8 cellular contexts compared by ENCODE assay signal in the genomic region with DNA sequence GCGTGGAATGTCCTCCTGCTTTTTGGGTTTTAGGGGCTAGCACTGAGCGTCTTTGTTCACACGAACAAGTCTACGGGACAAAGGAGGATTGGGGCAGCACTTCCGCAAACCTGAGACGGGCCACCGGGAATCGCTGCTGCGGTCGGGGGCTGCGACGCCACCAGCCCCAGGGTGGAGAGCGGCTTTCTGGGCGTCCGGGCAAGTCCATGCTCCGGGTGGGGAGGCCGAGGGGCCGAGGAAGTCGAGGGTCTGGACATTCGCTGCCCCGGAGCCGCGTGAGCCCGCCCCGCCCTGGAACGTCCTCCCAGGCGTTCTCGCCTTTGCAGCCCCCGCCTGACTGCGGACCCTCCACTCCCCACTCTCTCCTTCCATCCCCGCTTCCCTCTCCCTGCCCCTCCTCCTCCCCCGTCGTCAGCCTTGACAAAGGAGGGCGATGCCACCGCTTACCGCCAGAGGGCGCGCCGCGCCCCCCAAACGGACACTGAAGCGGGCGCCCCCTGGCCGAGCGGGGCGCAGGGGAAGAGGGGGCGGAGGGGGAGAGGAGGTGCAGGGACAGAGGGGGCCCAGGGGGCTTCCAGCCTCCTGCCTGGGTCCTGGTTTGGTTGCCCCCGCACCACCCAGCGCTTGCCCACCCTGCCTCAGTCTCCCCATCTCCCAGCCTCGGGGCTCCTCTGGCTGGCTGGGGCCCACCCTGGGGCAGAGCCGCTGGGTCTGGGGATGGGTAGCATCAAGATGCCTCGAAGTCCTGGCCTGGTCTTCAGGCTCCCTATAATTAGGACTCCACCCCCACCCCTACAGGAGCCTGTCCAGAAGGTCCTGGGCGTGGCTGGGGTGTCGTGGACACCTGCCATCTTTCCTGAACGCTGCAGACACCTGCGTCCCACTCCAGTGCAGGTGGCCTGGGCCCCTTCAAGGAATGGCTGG. TPM values are rescaled to one million over a fixed set of nuclear protein-coding genes. Genes with fewer than 3 reads are reported as not detected.
DNase-seq lines count a peak whose midpoint lies in the region; ATAC-seq and TF ChIP-seq lines count a peak whose summit lies in the region.

No MANE protein-coding gene starts in this region.

- H3K27ac ChIP-seq in hepatocyte (no peak overlapping the region), rectal smooth muscle tissue (ENCODE audit: low read depth, low read length) (no peak overlapping the region), aorta (ENCODE audit: low read depth in 1 of 2, low read length in 2 of 2) (no peak overlapping the region)

- 14% methylated on average over 29 of the region's 56 CpGs for WGBS in hepatocyte (ENCODE audit: low lambda C conversion rate, missing lambda C conversion rate)
- WGBS in aorta, 2 donors, result 8 to 14% methylated on average over 28 to 56 of the region's 56 CpGs

- no peaks in the 10 kb centered on the region for H3K27me3 ChIP-seq in hepatocyte
- H3K27me3 ChIP-seq in rectal smooth muscle tissue (ENCODE audit: control insufficient read depth, insufficient read depth, low read length), result no peaks in the 10 kb centered on the region
- H3K27me3 ChIP-seq in aorta (ENCODE audit: control insufficient read depth in 1 of 2, insufficient read depth in 2 of 2, low read length in 1 of 2), result no peaks in the 10 kb centered on the region

- TF ChIP-seq CTCF in GM10266 (IDR thresholded peaks at IDR 0.05; ENCODE audit: control insufficient read depth, insufficient read depth, low read depth, missing control alignments) (peak; percentile 99), hepatocyte (IDR thresholded peaks at IDR 0.05; ENCODE audit: poor library complexity) (peak; percentile 99)

- DNase-seq in GM10266 (ENCODE audit: extremely low spot score) (peak; percentile 92), amygdala (lab: John Stamatoyannopoulos, UW) (peak in 40 of 56 donors; percentile 9 to 81 (median 52)), hepatocyte (ENCODE audit: low spot score) (peak; percentile 86), aorta (peak; percentile 70 to 90)

- H2AFZ ChIP-seq in hepatocyte, result peak overlapping the region; percentile 97

- peaks cover 5% of the 10 kb centered on the region for H3K4me1 ChIP-seq in hepatocyte (ENCODE audit: insufficient read depth)
- H3K4me1 ChIP-seq in rectal smooth muscle tissue (ENCODE audit: control insufficient read depth, insufficient read depth, low read length), result no peaks in the 10 kb centered on the region
- H3K4me1 ChIP-seq in aorta (ENCODE audit: control insufficient read depth in 1 of 2, insufficient read depth in 2 of 2, low read length in 2 of 2), result no peaks in the 10 kb centered on the region

- no peaks in the 10 kb centered on the region for H3K79me2 ChIP-seq in hepatocyte

- H4K20me1 ChIP-seq in hepatocyte (ENCODE audit: insufficient read depth, poor library complexity, severe bottlenecking), result no peaks in the 10 kb centered on the region

- no peaks in the 10 kb centered on the region for H3K9me2 ChIP-seq in hepatocyte (replicated peaks; ENCODE audit: insufficient read depth)

- H3K9me3 ChIP-seq in hepatocyte (ENCODE audit: low read depth) (no peaks in the 10 kb centered on the region), aorta (ENCODE audit: control insufficient read depth, low read length) (peaks cover under 1% of the 10 kb centered on the region)

- ATAC-seq in HG03354 (IDR thresholded peaks at IDR 0.05; ENCODE audit: poor library complexity, severe bottlenecking, unreplicated experiment) (peak; percentile 79), SK-N-SH treated with all-trans-retinoic acid at 6 μM for 48 hours (peak; percentile 96), aorta (ENCODE audit: low FRiP score) (peak; percentile 87), HG03439 (IDR thresholded peaks at IDR 0.05; ENCODE audit: unreplicated experiment) (no peak)

- H3K4me3 ChIP-seq in hepatocyte, result peak overlapping the region; percentile 65
- H3K4me3 ChIP-seq in rectal smooth muscle tissue (ENCODE audit: low read length), result peak overlapping the region; percentile 63
- H3K4me3 ChIP-seq in aorta (ENCODE audit: low read length in 2 of 2), result no peak overlapping the region

- H3K4me2 ChIP-seq in hepatocyte, result peak overlapping the region; percentile 94

- H3K9ac ChIP-seq in rectal smooth muscle tissue (ENCODE audit: low read length), result no peak overlapping the region

- intact Hi-C loops in aorta (cut with DNase I), result loop anchor here (1.0 to 2.0 kb wide), 2 partner anchors 58 kb away; no protein-coding TSS in a partner anchor

- H3K36me3 ChIP-seq in hepatocyte (replicated peaks; ENCODE audit: insufficient read depth, low read depth), result no peaks in the 10 kb centered on the region
- H3K36me3 ChIP-seq in rectal smooth muscle tissue (ENCODE audit: control insufficient read depth, insufficient read depth, low read length), result no peaks in the 10 kb centered on the region
- H3K36me3 ChIP-seq in aorta (ENCODE audit: control insufficient read depth in 1 of 2, insufficient read depth in 2 of 2, low read length in 1 of 2), result no peaks in the 10 kb centered on the region

TF ChIP-seq in SK-N-SH treated with all-trans-retinoic acid at 6 μM for 48 hours, 23 proteins besides CTCF, POLR2A, EP300 and RAD21 (continues in another document):
- TF ChIP-seq CREB5 (CRISPR knock-in tag; IDR thresholded peaks at IDR 0.05; ENCODE audit: low read depth), result no peak
- no peak for TF ChIP-seq RARB (CRISPR knock-in tag; IDR thresholded peaks at IDR 0.05)
- TF ChIP-seq ISL1 (CRISPR knock-in tag; IDR thresholded peaks at IDR 0.05), result no peak
- TF ChIP-seq ZFP30 (CRISPR knock-in tag; IDR thresholded peaks at IDR 0.05), result no peak
- TF ChIP-seq, protein P1, sequence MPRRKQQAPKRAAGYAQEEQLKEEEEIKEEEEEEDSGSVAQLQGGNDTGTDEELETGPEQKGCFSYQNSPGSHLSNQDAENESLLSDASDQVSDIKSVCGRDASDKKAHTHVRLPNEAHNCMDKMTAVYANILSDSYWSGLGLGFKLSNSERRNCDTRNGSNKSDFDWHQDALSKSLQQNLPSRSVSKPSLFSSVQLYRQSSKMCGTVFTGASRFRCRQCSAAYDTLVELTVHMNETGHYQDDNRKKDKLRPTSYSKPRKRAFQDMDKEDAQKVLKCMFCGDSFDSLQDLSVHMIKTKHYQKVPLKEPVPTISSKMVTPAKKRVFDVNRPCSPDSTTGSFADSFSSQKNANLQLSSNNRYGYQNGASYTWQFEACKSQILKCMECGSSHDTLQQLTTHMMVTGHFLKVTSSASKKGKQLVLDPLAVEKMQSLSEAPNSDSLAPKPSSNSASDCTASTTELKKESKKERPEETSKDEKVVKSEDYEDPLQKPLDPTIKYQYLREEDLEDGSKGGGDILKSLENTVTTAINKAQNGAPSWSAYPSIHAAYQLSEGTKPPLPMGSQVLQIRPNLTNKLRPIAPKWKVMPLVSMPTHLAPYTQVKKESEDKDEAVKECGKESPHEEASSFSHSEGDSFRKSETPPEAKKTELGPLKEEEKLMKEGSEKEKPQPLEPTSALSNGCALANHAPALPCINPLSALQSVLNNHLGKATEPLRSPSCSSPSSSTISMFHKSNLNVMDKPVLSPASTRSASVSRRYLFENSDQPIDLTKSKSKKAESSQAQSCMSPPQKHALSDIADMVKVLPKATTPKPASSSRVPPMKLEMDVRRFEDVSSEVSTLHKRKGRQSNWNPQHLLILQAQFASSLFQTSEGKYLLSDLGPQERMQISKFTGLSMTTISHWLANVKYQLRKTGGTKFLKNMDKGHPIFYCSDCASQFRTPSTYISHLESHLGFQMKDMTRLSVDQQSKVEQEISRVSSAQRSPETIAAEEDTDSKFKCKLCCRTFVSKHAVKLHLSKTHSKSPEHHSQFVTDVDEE (CRISPR knock-in tag; IDR thresholded peaks at IDR 0.05), result no peak
- no peak for TF ChIP-seq CSDC2 (CRISPR knock-in tag; IDR thresholded peaks at IDR 0.05)
- TF ChIP-seq ZNF8 (CRISPR knock-in tag; IDR thresholded peaks at IDR 0.05), result no peak
- TF ChIP-seq TCF4 (CRISPR knock-in tag; IDR thresholded peaks at IDR 0.05; ENCODE audit: borderline replicate concordance), result no peak
- TF ChIP-seq SNAI2 (CRISPR knock-in tag; IDR thresholded peaks at IDR 0.05), result no peak
- TF ChIP-seq GLIS3 (CRISPR knock-in tag; IDR thresholded peaks at IDR 0.05), result no peak
- no peak for TF ChIP-seq PPARA (CRISPR knock-in tag; IDR thresholded peaks at IDR 0.05; ENCODE audit: borderline replicate concordance)
- TF ChIP-seq TOX (CRISPR knock-in tag; IDR thresholded peaks at IDR 0.05; ENCODE audit: borderline replicate concordance), result no peak
- TF ChIP-seq ZNF70 (CRISPR knock-in tag; IDR thresholded peaks at IDR 0.05), result no peak
- TF ChIP-seq, protein P2, sequence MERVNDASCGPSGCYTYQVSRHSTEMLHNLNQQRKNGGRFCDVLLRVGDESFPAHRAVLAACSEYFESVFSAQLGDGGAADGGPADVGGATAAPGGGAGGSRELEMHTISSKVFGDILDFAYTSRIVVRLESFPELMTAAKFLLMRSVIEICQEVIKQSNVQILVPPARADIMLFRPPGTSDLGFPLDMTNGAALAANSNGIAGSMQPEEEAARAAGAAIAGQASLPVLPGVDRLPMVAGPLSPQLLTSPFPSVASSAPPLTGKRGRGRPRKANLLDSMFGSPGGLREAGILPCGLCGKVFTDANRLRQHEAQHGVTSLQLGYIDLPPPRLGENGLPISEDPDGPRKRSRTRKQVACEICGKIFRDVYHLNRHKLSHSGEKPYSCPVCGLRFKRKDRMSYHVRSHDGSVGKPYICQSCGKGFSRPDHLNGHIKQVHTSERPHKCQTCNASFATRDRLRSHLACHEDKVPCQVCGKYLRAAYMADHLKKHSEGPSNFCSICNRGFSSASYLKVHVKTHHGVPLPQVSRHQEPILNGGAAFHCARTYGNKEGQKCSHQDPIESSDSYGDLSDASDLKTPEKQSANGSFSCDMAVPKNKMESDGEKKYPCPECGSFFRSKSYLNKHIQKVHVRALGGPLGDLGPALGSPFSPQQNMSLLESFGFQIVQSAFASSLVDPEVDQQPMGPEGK (CRISPR knock-in tag; IDR thresholded peaks at IDR 0.05; ENCODE audit: borderline replicate concordance), result no peak
- no peak for TF ChIP-seq ESRRG (CRISPR knock-in tag; IDR thresholded peaks at IDR 0.05)

RNA-seq across cellular contexts. Expression of gene INF2, which starts 39.1 kb away (rescaled TPM):
- total RNA-seq in hepatocyte (24.2 and 31.6 TPM in 2 replicates), aorta (100 to 1,000 TPM in 1 of 2 donors, 10 to 100 TPM in 1; 84.9 to 102 TPM)
- polyA plus RNA-seq in hepatocyte (23.8 and 34.0 TPM in 2 replicates), aorta (100 to 1,000 TPM in 1 of 2 donors, 10 to 100 TPM in 1; 31.9 to 185 TPM)

RNA-seq across cellular contexts. Expression of gene TMEM179, which starts 45.7 kb away (rescaled TPM):
- total RNA-seq in hepatocyte, result 1.8 and 4.3 TPM in 2 replicates
- 2.1 and 2.2 TPM in 2 replicates for polyA plus RNA-seq in hepatocyte
- total RNA-seq in aorta, result not detected
- not detected for polyA plus RNA-seq in aorta

Comparison
In these comparisons a context has a peak if more than half of its experiments do, and no peak if none do; other contexts are left out.
1. H3K4me3 ChIP-seq: peak in hepatocyte (single experiment) and rectal smooth muscle tissue (single experiment); none in aorta (0 of 2).
2. Peak in every context shown above with its lines, with median percentiles within 50 percentile points of each other: DNase-seq.